24 cellular contexts compared by ENCODE assay signal in the genomic region with DNA sequence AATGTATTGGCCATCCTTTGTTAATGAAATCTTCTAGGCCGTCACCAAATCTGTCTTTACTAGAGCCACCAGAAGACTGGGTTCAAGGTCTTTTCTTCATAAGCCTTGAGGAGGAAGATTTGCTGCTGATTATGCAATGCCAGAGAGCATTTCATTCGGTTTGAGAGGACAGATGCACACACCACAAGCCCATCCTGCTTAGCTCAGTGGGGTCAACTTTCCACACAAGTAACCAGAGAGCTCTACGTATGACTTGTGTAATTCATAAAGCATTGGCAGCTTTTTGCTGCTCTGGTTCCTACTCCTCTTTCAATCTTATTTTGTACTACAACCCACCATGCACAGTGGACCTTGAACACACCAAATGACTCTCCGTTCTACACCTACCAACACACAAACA.
"Had no signal": no experiment of that assay in that cellular context is flagged by ENCODE, and none has a peak within 500 bp of the region (broad histone marks: within the 10 kb centered on the region; RNA-seq: fewer than 3 reads in every experiment).

No MANE protein-coding gene starts in this region.

- DNase-seq: activated CD4-positive, alpha-beta T cell treated with anti-CD3 and anti-CD28 coated beads for 48 hours; activated CD4-positive, alpha-beta T cell treated with anti-CD3 and anti-CD28 coated beads, Interleukin-2, amount 50 U/mL, for 48 hours; activated CD8-positive, alpha-beta memory T cell treated with anti-CD3 and anti-CD28 coated beads for 24 hours; activated effector memory CD4-positive, alpha-beta T cell treated with Interleukin-2 at 50 U/mL for 16 hours; activated naive CD4-positive, alpha-beta T cell treated with anti-CD3 and anti-CD28 coated beads for 36 hours; activated naive CD8-positive, alpha-beta T cell treated with anti-CD3 and anti-CD28 coated beads for 36 hours; amniotic stem cell; central memory CD4-positive, alpha-beta T cell; effector CD4-positive, alpha-beta T cell; head of caudate nucleus; hippocampal formation; midbrain; naive thymus-derived CD8-positive, alpha-beta T cell; occipital lobe; right cardiac atrium; stimulated activated CD4-positive, alpha-beta T cell treated with anti-CD3 and anti-CD28 coated beads, Interleukin-4, amount 100 ng/mL, for 24 hours; T-cell; trophoblast cell; uterus had no signal

- H3K27me3 ChIP-seq: breast epithelium, esophagus muscularis mucosa, uterus had no signal

- H3K9me3 ChIP-seq: breast epithelium, esophagus muscularis mucosa, thoracic aorta, uterus had no signal

- H3K36me3 ChIP-seq: breast epithelium, esophagus muscularis mucosa, thoracic aorta, uterus had no signal

- H3K27ac ChIP-seq: breast epithelium, esophagus muscularis mucosa, skin epidermis, thoracic aorta, uterus had no signal

- H3K4me3 ChIP-seq: breast epithelium, esophagus muscularis mucosa, skin epidermis, thoracic aorta, uterus had no signal

- H3K4me1 ChIP-seq: breast epithelium, esophagus muscularis mucosa, uterus had no signal

- ATAC-seq: naive thymus-derived CD8-positive, alpha-beta T cell; stimulated activated effector memory CD8-positive, alpha-beta T cell treated with anti-CD3 and anti-CD28 coated beads, Interleukin-12 subunit alpha, Interleukin-12 subunit beta, amount 100 ng/mL, for 72 hours; T-cell had no signal
